ENCODE assay signal across 8 cellular contexts in genomic region chr14:35687335-35687939, GRCh38.
DNase-seq lines count a peak whose midpoint lies in the region; ATAC-seq and TF ChIP-seq lines count a peak whose summit lies in the region.

No MANE protein-coding gene starts in this region.

- ATAC-seq in heart left ventricle (peak in 2 of 4 donors; percentile 62 to 63), right cardiac atrium (no peak), HG03378 (IDR thresholded peaks at IDR 0.05; ENCODE audit: unreplicated experiment) (peak; percentile 50), HG03520 (IDR thresholded peaks at IDR 0.05; ENCODE audit: unreplicated experiment) (no peak)

- DNase-seq in heart left ventricle (no peak), right cardiac atrium (no peak), NCI-H526 (lab: John Stamatoyannopoulos, UW) (peak; percentile 27 to 72), amniotic epithelial cell (ENCODE audit: low read depth) (peak; percentile 49), iPS DF 4.7 (ENCODE audit: extremely low read depth, low spot score) (peak; percentile 5)
- DNase-seq in stimulated activated CD4-positive, alpha-beta T cell treated with anti-CD3 and anti-CD28 coated beads, Interleukin-2, amount 100 ng/mL, for 24 hours, result peak; percentile 9 to 28

- intact Hi-C loops in heart left ventricle (cut with DNase I) (loop anchor here in 1 of 10 donors (10.0 kb wide), 1 partner anchor 543 kb away; no protein-coding TSS in a partner anchor), right cardiac atrium (cut with DNase I) (loop anchor here in 1 of 4 donors (10.0 kb wide), 1 partner anchor 263 kb away; no protein-coding TSS in a partner anchor)

- TF ChIP-seq POLR2A in heart left ventricle (IDR thresholded peaks at IDR 0.05), result no peak

- WGBS in heart left ventricle, 4 donors, result 4 to 13% (median 7%) methylated on average over 1 of the region's 1 CpG
- WGBS in right cardiac atrium, result 4% methylated on average over 1 of the region's 1 CpG

- H3K4me1 ChIP-seq in heart left ventricle, result no peaks in the 10 kb centered on the region
- H3K4me1 ChIP-seq in right cardiac atrium (ENCODE audit: control insufficient read depth, insufficient read depth, low read length), result no peaks in the 10 kb centered on the region

- H3K27me3 ChIP-seq in heart left ventricle, result no peaks in the 10 kb centered on the region
- H3K27me3 ChIP-seq in right cardiac atrium (ENCODE audit: control insufficient read depth, insufficient read depth), result no peaks in the 10 kb centered on the region

- H3K27ac ChIP-seq in heart left ventricle (no peak overlapping the region), right cardiac atrium (ENCODE audit: low read length) (no peak overlapping the region)

- H3K36me3 ChIP-seq in heart left ventricle, result peaks cover 0 to 70% (median 43%) of the 10 kb centered on the region in 9 donors

- peak; percentile 52 to 82 (median 69) for TF ChIP-seq CTCF in heart left ventricle (IDR thresholded peaks at IDR 0.05)

- no peak overlapping the region for H3K4me3 ChIP-seq in heart left ventricle
- H3K4me3 ChIP-seq in right cardiac atrium (ENCODE audit: low read length), result no peak overlapping the region

- H3K9me3 ChIP-seq in heart left ventricle, result no peaks in the 10 kb centered on the region
- no peaks in the 10 kb centered on the region for H3K9me3 ChIP-seq in right cardiac atrium (ENCODE audit: control insufficient read depth, low read length)

Comparison
In these comparisons a context has a peak if more than half of its experiments do, and no peak if none do; other contexts are left out.
1. DNase-seq: peak in NCI-H526 (2 of 2), amniotic epithelial cell (single experiment), iPS DF 4.7 (single experiment) and stimulated activated CD4-positive, alpha-beta T cell treated with anti-CD3 and anti-CD28 coated beads, Interleukin-2, amount 100 ng/mL, for 24 hours (2 of 2); none in heart left ventricle (0 of 5) and right cardiac atrium (0 of 3).